ENCODE assay signal across 9 cellular contexts in genomic region chr12:121666854-121667253, GRCh38. TPM values are rescaled to one million over a fixed set of nuclear protein-coding genes. Genes with fewer than 3 reads are reported as not detected.
DNase-seq lines count a peak whose midpoint lies in the region; ATAC-seq and TF ChIP-seq lines count a peak whose summit lies in the region.
"Not testable (repeated sequence)": the region's sequence is repeated elsewhere in the genome, so short reads cannot be mapped to it uniquely, and the experiment has no call there.
"Had no signal": no experiment of that assay in that cellular context is flagged by ENCODE, and none has a peak within 500 bp of the region (broad histone marks: within the 10 kb centered on the region; RNA-seq: fewer than 3 reads in every experiment).

No MANE protein-coding gene starts in this region.

- not testable (repeated sequence) for H2BK20ac ChIP-seq in IMR-90 (ENCODE audit: low read depth, low read length)

- intact Hi-C loops in IMR-90 (cut with micrococcal nuclease) = loop anchor here (5.0 kb wide), 1 partner anchor 165 kb away; no protein-coding TSS in a partner anchor
- intact Hi-C loops in dendritic cell treated with granulocyte-macrophage colony-stimulating factor and Interleukin-4, amounts not matched to agents 40 ng/mL and 50 ng/mL, for 4 days (cut with micrococcal nuclease); natural killer cell (cut with micrococcal nuclease): not testable (repeated sequence)

- WGBS in IMR-90 (ENCODE audit: extremely low coverage in 2 of 2, insufficient read length in 1 of 2), 2 experiments = 84% methylated on average over 6 of the region's 8 CpGs; no CpG with 5 or more reads in 1 of the 2 experiments

- H2BK5ac ChIP-seq in IMR-90 (ENCODE audit: low read depth, low read length, poor library complexity, severe bottlenecking) = not testable (repeated sequence)

- not testable (repeated sequence) for TF ChIP-seq POLR2A in IMR-90 (IDR thresholded peaks at IDR 0.05; ENCODE audit: low read depth, low read length)

- in situ Hi-C loops in IMR-90 (cut with MboI; ENCODE audit: low sequenced_read_pairs) = loop anchor here (5.0 kb wide), 2 partner anchors 120 to 175 kb away; no protein-coding TSS in a partner anchor

- not testable (repeated sequence) for H2BK120ac ChIP-seq in IMR-90 (ENCODE audit: low read depth, low read length)

- H3K27ac ChIP-seq in BLaER1 treated with 17β-estradiol and CSF1 and Interleukin-3, amounts not matched to agents 10 nM and 100 nM = peak overlapping the region in 4 of 11 experiments; percentile 9 to 50 (median 43); a peak in 3 of 22 replicates
- not testable (repeated sequence) for H3K27ac ChIP-seq in IMR-90 (ENCODE audit: insufficient read depth, low read length)

- not testable (repeated sequence) for ATAC-seq in IMR-90 (ENCODE audit: low read depth); T-helper 17 cell; activated CD8-positive, alpha-beta T cell treated with anti-CD3 and anti-CD28 coated beads, Interleukin-2, amount 10 ng/mL, durations not matched to agents 7 days and 5 days; natural killer cell

- H3K56ac ChIP-seq in IMR-90 (ENCODE audit: extremely low read depth, insufficient read depth, low read length) = not testable (repeated sequence)

- H4K8ac ChIP-seq in IMR-90 (ENCODE audit: low read depth in 2 of 2, low read length in 2 of 2) = not testable (repeated sequence)

- peaks cover 0 to 15% (median 5%) of the 10 kb centered on the region in 11 experiments; a peak in 8 of 22 replicates for H3K36me3 ChIP-seq in BLaER1 treated with 17β-estradiol and CSF1 and Interleukin-3, amounts not matched to agents 10 nM and 100 nM
- not testable (repeated sequence) for H3K36me3 ChIP-seq in IMR-90 (ENCODE audit: control insufficient read depth, insufficient read depth, low read length)

- not testable (repeated sequence) for H3K4me3 Mint-ChIP-seq in T-helper 17 cell; dendritic cell treated with granulocyte-macrophage colony-stimulating factor and Interleukin-4, amounts not matched to agents 40 ng/mL and 50 ng/mL, for 4 days
- H3K4me3 Mint-ChIP-seq in activated CD8-positive, alpha-beta T cell treated with anti-CD3 and anti-CD28 coated beads, Interleukin-2, amount 10 ng/mL, durations not matched to agents 7 days and 5 days = peak overlapping the region; percentile 61
- peak overlapping the region; percentile 15 for H3K4me3 Mint-ChIP-seq in activated naive CD4-positive, alpha-beta T cell treated with anti-CD3 and anti-CD28 coated beads, Interleukin-2, amount 50 U/mL, for 24 hours
- H3K4me3 Mint-ChIP-seq in natural killer cell = peak overlapping the region; percentile 17

- not testable (repeated sequence) for H3K18ac ChIP-seq in IMR-90 (ENCODE audit: low read depth, low read length)

- H3K27ac Mint-ChIP-seq in T-helper 17 cell (peak overlapping the region; percentile 74), natural killer cell (peak overlapping the region; percentile 45 to 49)
- H3K27ac Mint-ChIP-seq in activated CD8-positive, alpha-beta T cell treated with anti-CD3 and anti-CD28 coated beads, Interleukin-2, amount 10 ng/mL, durations not matched to agents 7 days and 5 days = peak overlapping the region; percentile 77
- peak overlapping the region; percentile 84 for H3K27ac Mint-ChIP-seq in activated naive CD4-positive, alpha-beta T cell treated with anti-CD3 and anti-CD28 coated beads, Interleukin-2, amount 50 U/mL, for 24 hours
- H3K27ac Mint-ChIP-seq in dendritic cell treated with granulocyte-macrophage colony-stimulating factor and Interleukin-4, amounts not matched to agents 40 ng/mL and 50 ng/mL, for 4 days = peak overlapping the region; percentile 33

- H3K79me1 ChIP-seq in IMR-90 (ENCODE audit: low read depth in 1 of 2, low read length in 2 of 2) = not testable (repeated sequence)

- not testable (repeated sequence) for H3K27me3 ChIP-seq in BLaER1 treated with 17β-estradiol and CSF1 and Interleukin-3, amounts not matched to agents 10 nM and 100 nM; IMR-90 (ENCODE audit: control insufficient read depth, insufficient read depth, low read length)

- peaks cover 50 to 73% (median 61%) of the 10 kb centered on the region in 10 experiments for H3K4me1 ChIP-seq in BLaER1 treated with 17β-estradiol and CSF1 and Interleukin-3, amounts not matched to agents 10 nM and 100 nM
- not testable (repeated sequence) for H3K4me1 ChIP-seq in IMR-90 (ENCODE audit: control insufficient read depth, insufficient read depth, low read length)

- not testable (repeated sequence) for H3K4ac ChIP-seq in IMR-90 (ENCODE audit: low read depth, low read length)

- H3K4me3 ChIP-seq in BLaER1 treated with 17β-estradiol and CSF1 and Interleukin-3, amounts not matched to agents 10 nM and 100 nM; IMR-90 (ENCODE audit: insufficient read depth, low read depth, low read length): not testable (repeated sequence)

- BruUV-seq in IMR-90 (replicated peaks; lab: Mats Ljungman, UMichigan) = not testable (repeated sequence)

- H3K27me3 Mint-ChIP-seq in T-helper 17 cell; activated CD8-positive, alpha-beta T cell treated with anti-CD3 and anti-CD28 coated beads, Interleukin-2, amount 10 ng/mL, durations not matched to agents 7 days and 5 days (ENCODE audit: low read depth); activated naive CD4-positive, alpha-beta T cell treated with anti-CD3 and anti-CD28 coated beads, Interleukin-2, amount 50 U/mL, for 24 hours; dendritic cell treated with granulocyte-macrophage colony-stimulating factor and Interleukin-4, amounts not matched to agents 40 ng/mL and 50 ng/mL, for 4 days; natural killer cell (ENCODE audit: low read depth in 2 of 2): not testable (repeated sequence)

- H4K20me1 ChIP-seq in BLaER1 treated with 17β-estradiol and CSF1 and Interleukin-3, amounts not matched to agents 10 nM and 100 nM; IMR-90 (ENCODE audit: insufficient read depth, low read length): not testable (repeated sequence)

- peaks cover 35% of the 10 kb centered on the region for H3K4me1 Mint-ChIP-seq in T-helper 17 cell
- H3K4me1 Mint-ChIP-seq in activated CD8-positive, alpha-beta T cell treated with anti-CD3 and anti-CD28 coated beads, Interleukin-2, amount 10 ng/mL, durations not matched to agents 7 days and 5 days (ENCODE audit: low read depth) = peaks cover 71% of the 10 kb centered on the region
- H3K4me1 Mint-ChIP-seq in activated naive CD4-positive, alpha-beta T cell treated with anti-CD3 and anti-CD28 coated beads, Interleukin-2, amount 50 U/mL, for 24 hours = peaks cover 68% of the 10 kb centered on the region
- H3K4me1 Mint-ChIP-seq in dendritic cell treated with granulocyte-macrophage colony-stimulating factor and Interleukin-4, amounts not matched to agents 40 ng/mL and 50 ng/mL, for 4 days (ENCODE audit: low read depth) = peaks cover 71% of the 10 kb centered on the region
- peaks cover 20 to 44% of the 10 kb centered on the region in 2 donors for H3K4me1 Mint-ChIP-seq in natural killer cell

- peak overlapping the region in 4 of 11 experiments; percentile 20 to 44 (median 34); a peak in 4 of 22 replicates for H3K9ac ChIP-seq in BLaER1 treated with 17β-estradiol and CSF1 and Interleukin-3, amounts not matched to agents 10 nM and 100 nM
- not testable (repeated sequence) for H3K9ac ChIP-seq in IMR-90 (ENCODE audit: low read depth, low read length)

- H2AK9ac ChIP-seq in IMR-90 (replicated peaks; ENCODE audit: low read depth, low read length, poor library complexity) = not testable (repeated sequence)

- H3K4me2 ChIP-seq in BLaER1 treated with 17β-estradiol and CSF1 and Interleukin-3, amounts not matched to agents 10 nM and 100 nM = peak overlapping the region; percentile 85 to 98 (median 94); a peak in 20 of 22 replicates
- not testable (repeated sequence) for H3K4me2 ChIP-seq in IMR-90 (ENCODE audit: low read depth, low read length)

- H2AK5ac ChIP-seq in IMR-90 (ENCODE audit: low read depth, low read length) = not testable (repeated sequence)

- H3K9me3 Mint-ChIP-seq in activated CD8-positive, alpha-beta T cell treated with anti-CD3 and anti-CD28 coated beads, Interleukin-2, amount 10 ng/mL, durations not matched to agents 7 days and 5 days (ENCODE audit: insufficient read depth); activated naive CD4-positive, alpha-beta T cell treated with anti-CD3 and anti-CD28 coated beads, Interleukin-2, amount 50 U/mL, for 24 hours; dendritic cell treated with granulocyte-macrophage colony-stimulating factor and Interleukin-4, amounts not matched to agents 40 ng/mL and 50 ng/mL, for 4 days; natural killer cell: not testable (repeated sequence)

- CTCF ChIA-PET in IMR-90 (lab: Yijun Ruan, JAX) = interaction anchor here (1.0 kb wide), 1 partner anchor 114 kb away, joined by 3 read pairs; no protein-coding TSS in a partner anchor
- CTCF ChIA-PET in activated CD8-positive, alpha-beta T cell treated with anti-CD3 and anti-CD28 coated beads, Interleukin-2, amount 10 ng/mL, durations not matched to agents 7 days and 5 days (lab: Charles Lee) = interaction anchor here (0.9 to 3.5 kb wide), 4 partner anchors 20 to 114 kb away, joined by 3 to 54 read pairs (median 6); partner anchors contain the start of gene ORAI1

- not testable (repeated sequence) for H2BK15ac ChIP-seq in IMR-90 (ENCODE audit: low read depth, low read length)

- H2AFZ ChIP-seq in IMR-90 (replicated peaks; ENCODE audit: low read length, poor library complexity) = not testable (repeated sequence)

- POLR2A ChIA-PET in IMR-90 (lab: Charles Lee; ENCODE audit: unreplicated experiment); activated CD8-positive, alpha-beta T cell treated with anti-CD3 and anti-CD28 coated beads, Interleukin-2, amount 10 ng/mL, durations not matched to agents 7 days and 5 days (lab: Charles Lee): not testable (repeated sequence)

- not testable (repeated sequence) for H3K36me3 Mint-ChIP-seq in T-helper 17 cell (ENCODE audit: low read depth); activated naive CD4-positive, alpha-beta T cell treated with anti-CD3 and anti-CD28 coated beads, Interleukin-2, amount 50 U/mL, for 24 hours; natural killer cell
- H3K36me3 Mint-ChIP-seq in activated CD8-positive, alpha-beta T cell treated with anti-CD3 and anti-CD28 coated beads, Interleukin-2, amount 10 ng/mL, durations not matched to agents 7 days and 5 days (ENCODE audit: low read depth) = peaks cover 30% of the 10 kb centered on the region
- H3K36me3 Mint-ChIP-seq in dendritic cell treated with granulocyte-macrophage colony-stimulating factor and Interleukin-4, amounts not matched to agents 40 ng/mL and 50 ng/mL, for 4 days (ENCODE audit: low read depth) = peaks cover 50% of the 10 kb centered on the region

- dilution Hi-C loops in IMR-90 (cut with HindIII; ENCODE audit: low sequenced_read_pairs, unreplicated experiment) = not testable (repeated sequence)

- H3K9me3 ChIP-seq in BLaER1 treated with 17β-estradiol and CSF1 and Interleukin-3, amounts not matched to agents 10 nM and 100 nM (replicated peaks in 1 of 11); IMR-90 (ENCODE audit: control insufficient read depth, insufficient read depth, low read length); T-helper 17 cell (ENCODE audit: control insufficient read depth, low read length, poor library complexity, severe bottlenecking): not testable (repeated sequence)

- not testable (repeated sequence) for DNase-seq in IMR-90; T-helper 17 cell; activated CD8-positive, alpha-beta T cell treated with anti-CD3 and anti-CD28 coated beads, Interleukin-2, amount 10 ng/mL, durations not matched to agents 7 days and 5 days; natural killer cell

- H4K91ac ChIP-seq in IMR-90 (ENCODE audit: insufficient read depth, low read depth, low read length) = not testable (repeated sequence)

- H3K14ac ChIP-seq in IMR-90 (replicated peaks; ENCODE audit: low read depth, low read length) = not testable (repeated sequence)

- TF ChIP-seq CTCF in IMR-90 (conservative IDR thresholded peaks at IDR 0.05; ENCODE audit: low read depth, low read length); natural killer cell (IDR thresholded peaks at IDR 0.05): not testable (repeated sequence)

- H3K23ac ChIP-seq in IMR-90 (ENCODE audit: low read depth, low read length) = not testable (repeated sequence)

- H4K5ac ChIP-seq in IMR-90 (ENCODE audit: low read depth, low read length) = not testable (repeated sequence)

- TF ChIP-seq RAD21 in IMR-90 (IDR thresholded peaks at IDR 0.05; ENCODE audit: low read length) = not testable (repeated sequence)

- not testable (repeated sequence) for H3K9me1 ChIP-seq in IMR-90 (ENCODE audit: insufficient read depth, low read length)

RNA-seq across cellular contexts. Expression of gene MORN3, which starts 2.6 kb away (rescaled TPM):
- total RNA-seq in IMR-90 (2012; rRNA removed) = 0.18 and 0.28 TPM in 2 replicates
- polyA plus RNA-seq in IMR-90 (2012; rRNA removed) = 0.22 and 0.37 TPM in 2 replicates
- polyA plus RNA-seq in IMR-90 (2012; cell fraction: cytosol; rRNA removed) = 0.23 and 0.25 TPM in 2 replicates
- 0.25 and 0.41 TPM in 2 replicates for polyA plus RNA-seq in IMR-90 (2012; cell fraction: nucleus; rRNA removed; ENCODE audit: low replicate concordance)
- total RNA-seq in T-helper 17 cell = 1 to 10 TPM; 8.5 to 9.5 TPM
- total RNA-seq in activated CD8-positive, alpha-beta T cell treated with anti-CD3 and anti-CD28 coated beads, Interleukin-2, amount 10 ng/mL, durations not matched to agents 7 days and 5 days = under 1 TPM; 0.26 to 0.37 TPM
- total RNA-seq in natural killer cell = 1 to 10 TPM; 3.0 to 7.6 (median 4.4) TPM
- total RNA-seq: LHCN-M2, SJSA1 had no signal

RNA-seq across cellular contexts. Expression of gene ORAI1, which starts 40.5 kb away (rescaled TPM):
- total RNA-seq in IMR-90 (2012; rRNA removed) = 3.9 and 4.4 TPM in 2 replicates
- 22.7 and 31.1 TPM in 2 replicates for polyA plus RNA-seq in IMR-90 (2012; rRNA removed)
- 15.1 and 44.2 TPM in 2 replicates for polyA plus RNA-seq in IMR-90 (2012; cell fraction: cytosol; rRNA removed)
- polyA plus RNA-seq in IMR-90 (2012; cell fraction: nucleus; rRNA removed; ENCODE audit: low replicate concordance) = 5.3 and 12.5 TPM in 2 replicates
- total RNA-seq in T-helper 17 cell = 10 to 100 TPM; 51.3 to 52.0 TPM
- 10 to 100 TPM; 67.4 to 69.6 TPM for total RNA-seq in activated CD8-positive, alpha-beta T cell treated with anti-CD3 and anti-CD28 coated beads, Interleukin-2, amount 10 ng/mL, durations not matched to agents 7 days and 5 days
- 10 to 100 TPM; 64.6 to 74.1 (median 70.8) TPM for total RNA-seq in natural killer cell

RNA-seq across cellular contexts. Expression of gene TMEM120B, which starts 45.7 kb away (rescaled TPM):
- total RNA-seq in IMR-90 (2012; rRNA removed) (9.2 and 10.6 TPM in 2 replicates), T-helper 17 cell (1 to 10 TPM; 6.9 to 7.0 TPM), natural killer cell (1 to 10 TPM; 6.3 to 8.4 (median 7.9) TPM)
- 18.3 and 18.4 TPM in 2 replicates for polyA plus RNA-seq in IMR-90 (2012; rRNA removed)
- 7.7 and 14.0 TPM in 2 replicates for polyA plus RNA-seq in IMR-90 (2012; cell fraction: cytosol; rRNA removed)
- polyA plus RNA-seq in IMR-90 (2012; cell fraction: nucleus; rRNA removed; ENCODE audit: low replicate concordance) = 83.2 and 114 TPM in 2 replicates
- total RNA-seq in activated CD8-positive, alpha-beta T cell treated with anti-CD3 and anti-CD28 coated beads, Interleukin-2, amount 10 ng/mL, durations not matched to agents 7 days and 5 days = 1 to 10 TPM; 7.6 to 8.2 TPM

Comparison
In these comparisons a context has a peak if more than half of its experiments do, and no peak if none do; other contexts are left out.
1. H3K27ac Mint-ChIP-seq: peak in every context shown above with its lines; median percentile 84 in activated naive CD4-positive, alpha-beta T cell treated with anti-CD3 and anti-CD28 coated beads, Interleukin-2, amount 50 U/mL, for 24 hours; 77 in activated CD8-positive, alpha-beta T cell treated with anti-CD3 and anti-CD28 coated beads, Interleukin-2, amount 10 ng/mL, durations not matched to agents 7 days and 5 days; 74 in T-helper 17 cell; 47 in natural killer cell; 33 in dendritic cell treated with granulocyte-macrophage colony-stimulating factor and Interleukin-4, amounts not matched to agents 40 ng/mL and 50 ng/mL, for 4 days.